8 cellular contexts compared by ENCODE assay signal in the genomic region with DNA sequence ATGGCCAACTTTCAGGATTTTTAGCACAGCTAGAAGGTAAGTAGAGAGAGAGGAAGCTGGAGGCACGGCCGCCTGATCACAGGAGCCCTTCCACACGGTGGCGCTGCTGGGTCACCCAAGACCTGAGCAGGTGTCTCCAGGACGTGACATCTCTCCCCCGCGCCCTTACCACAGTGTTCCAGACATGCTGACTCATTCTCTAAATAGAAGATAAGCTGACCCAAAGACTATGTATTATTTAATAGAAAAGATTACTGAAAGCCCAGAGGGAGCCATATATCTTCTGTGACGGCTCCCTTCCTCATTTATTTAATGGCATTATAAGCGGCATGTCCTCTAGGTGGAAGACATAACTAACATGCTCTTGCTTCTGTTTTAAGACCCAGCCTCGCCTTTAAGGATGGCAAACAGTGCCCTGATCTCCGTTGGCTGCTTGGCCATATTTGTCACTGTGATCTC. TPM values are rescaled to one million over a fixed set of nuclear protein-coding genes. Genes with fewer than 3 reads are reported as not detected.
A peak's percentile ranks its signal among the peaks of the same experiment; 100 is the strongest.
DNase-seq lines count a peak whose midpoint lies in the region; ATAC-seq and TF ChIP-seq lines count a peak whose summit lies in the region.

No MANE protein-coding gene starts in this region.

- no peaks in the 10 kb centered on the region for H3K27me3 ChIP-seq in sigmoid colon

- 4 to 7% methylated on average over 11 of the region's 11 CpGs for WGBS in sigmoid colon, 2 donors

- H3K9me3 Mint-ChIP-seq in activated naive CD8-positive, alpha-beta T cell (ENCODE audit: low read depth): no peaks in the 10 kb centered on the region

- H3K4me1 ChIP-seq in sigmoid colon: no peaks in the 10 kb centered on the region

- no peak overlapping the region for H3K4me3 ChIP-seq in sigmoid colon

- in situ Hi-C loops in GM13977 (cut with MboI; ENCODE audit: low pct_unique_long_range_greater_than_20kb, low sequenced_read_pairs, unreplicated experiment): loop anchor here (25.0 kb wide), 1 partner anchor 439 kb away; a partner anchor contains a TSS

- H3K27ac Mint-ChIP-seq in activated naive CD8-positive, alpha-beta T cell: peak overlapping the region; percentile 51

- H3K27me3 Mint-ChIP-seq in activated naive CD8-positive, alpha-beta T cell: no peaks in the 10 kb centered on the region

- H3K9me3 ChIP-seq in sigmoid colon: no peaks in the 10 kb centered on the region

- peak overlapping the region; percentile 78 for H3K4me3 Mint-ChIP-seq in activated naive CD8-positive, alpha-beta T cell

- no peak overlapping the region for H3K27ac ChIP-seq in sigmoid colon

- no peaks in the 10 kb centered on the region for H3K36me3 Mint-ChIP-seq in activated naive CD8-positive, alpha-beta T cell

- ATAC-seq in HG02840 (IDR thresholded peaks at IDR 0.05; ENCODE audit: low FRiP score, unreplicated experiment): peak; percentile 88
- ATAC-seq in left ventricle myocardium superior: peak; percentile 83

- intact Hi-C loops in left ventricle myocardium superior (cut with micrococcal nuclease): no loop called here
- intact Hi-C loops in sigmoid colon (cut with DNase I): no loop called here

- peak; percentile 94 for TF ChIP-seq CTCF in GM13977 (IDR thresholded peaks at IDR 0.05; ENCODE audit: extremely low read depth, insufficient read depth, missing control alignments)
- TF ChIP-seq CTCF in sigmoid colon (IDR thresholded peaks at IDR 0.05): peak in 3 of 4 experiments; percentile 47 to 56 (median 49)

- H3K36me3 ChIP-seq in sigmoid colon: no peaks in the 10 kb centered on the region

- peak; percentile 77 for DNase-seq in GM13977 (ENCODE audit: low spot score)
- peak; percentile 91 for DNase-seq in NCI-H128 (lab: John Stamatoyannopoulos, UW; ENCODE audit: unreplicated experiment)
- DNase-seq in SKM-1 treated with dmso at 0.1 percent for 144 hours (lab: John Stamatoyannopoulos, UW; ENCODE audit: unreplicated experiment): peak; percentile 74
- peak; percentile 92 for DNase-seq in left ventricle myocardium superior
- peak; percentile 81 for DNase-seq in sigmoid colon
- DNase-seq in putamen (ENCODE audit: low spot score): no peak

- no peak for TF ChIP-seq POLR2A in sigmoid colon (IDR thresholded peaks at IDR 0.05)

- peaks cover 17% of the 10 kb centered on the region for H3K4me1 Mint-ChIP-seq in activated naive CD8-positive, alpha-beta T cell (ENCODE audit: low read depth)

- TF ChIP-seq EP300 in sigmoid colon (IDR thresholded peaks at IDR 0.05): no peak

RNA-seq across cellular contexts. Expression of a gene that starts 26.0 kb away (rescaled TPM):
- 123 TPM for total RNA-seq in left ventricle myocardium superior
- total RNA-seq in sigmoid colon: 10 to 100 TPM; 38.5 to 94.0 (median 71.1) TPM
- polyA plus RNA-seq in sigmoid colon: 10 to 100 TPM; 32.4 to 47.4 (median 34.3) TPM

RNA-seq across cellular contexts. Expression of a gene that starts 26.6 kb away (rescaled TPM):
- total RNA-seq in left ventricle myocardium superior: 339 TPM
- total RNA-seq in sigmoid colon: 100 to 1,000 TPM in 2 of 4 donors, 10 to 100 TPM in 2; 68.8 to 105 (median 94.5) TPM
- polyA plus RNA-seq in sigmoid colon: 100 to 1,000 TPM in 1 of 3 donors, 10 to 100 TPM in 2; 23.4 to 224 (median 32.4) TPM
